10 cellular contexts compared by ENCODE assay signal in the genomic region with DNA sequence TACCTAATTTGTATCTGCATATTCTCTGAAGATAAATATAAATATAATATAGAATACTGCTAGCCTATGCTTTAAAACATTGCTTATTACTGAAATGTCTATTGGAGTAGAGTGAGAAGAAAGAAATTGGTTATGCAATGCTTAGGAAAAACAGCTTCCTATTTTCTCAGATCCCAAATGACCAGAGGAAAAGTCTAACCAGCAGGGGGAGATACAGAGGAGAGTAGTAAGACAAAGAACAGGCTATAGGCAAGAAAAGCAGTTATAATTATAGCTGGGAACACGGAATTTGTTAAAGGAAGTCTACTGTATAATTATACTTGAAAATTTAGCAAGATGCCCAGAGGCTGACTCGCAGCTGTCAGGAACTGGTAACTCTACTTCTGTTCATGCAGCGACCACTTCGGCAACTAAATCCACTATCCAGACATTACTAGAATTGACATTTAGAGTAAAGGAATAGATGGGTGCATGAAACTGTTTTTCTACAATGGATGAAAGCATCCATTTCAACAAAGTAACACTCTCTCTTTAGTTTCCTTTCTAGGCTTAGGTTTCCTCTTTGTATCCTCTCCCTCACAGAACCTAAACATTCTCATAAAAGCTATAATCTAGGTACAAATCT.
DNase-seq lines count a peak whose midpoint lies in the region; ATAC-seq and TF ChIP-seq lines count a peak whose summit lies in the region.
"Had no signal": no experiment of that assay in that cellular context is flagged by ENCODE, and none has a peak within 500 bp of the region (broad histone marks: within the 10 kb centered on the region; RNA-seq: fewer than 3 reads in every experiment).

No MANE protein-coding gene starts in this region.

- TF ChIP-seq EP300 in Ishikawa (IDR thresholded peaks at IDR 0.05; ENCODE audit: borderline replicate concordance): no peak

- no TSS peak for BruUV-seq in Panc1 (replicated peaks; lab: Mats Ljungman, UMichigan)

- H3K4me3 Mint-ChIP-seq in naive B cell: no peak overlapping the region
- H3K4me3 Mint-ChIP-seq: naive thymus-derived CD8-positive, alpha-beta T cell had no signal

- H3K27me3 Mint-ChIP-seq in naive B cell: no peaks in the 10 kb centered on the region
- H3K27me3 Mint-ChIP-seq: naive thymus-derived CD8-positive, alpha-beta T cell had no signal

- no peaks in the 10 kb centered on the region for H3K36me3 ChIP-seq in Panc1 (ENCODE audit: control insufficient read depth, insufficient read depth, low read length)
- H3K36me3 ChIP-seq: SJSA1 had no signal

- POLR2A ChIA-PET in Panc1 (lab: Charles Lee): interaction anchor here (0.6 kb wide), 1 partner anchor 195 kb away, joined by 3 read pairs; no protein-coding TSS in a partner anchor

- no peak overlapping the region for H3K27ac ChIP-seq in Panc1 (ENCODE audit: low read length)
- H3K27ac ChIP-seq: SJSA1 had no signal

- peak; percentile 55 for TF ChIP-seq RAD21 in Ishikawa (IDR thresholded peaks at IDR 0.05; ENCODE audit: low read depth)

- ATAC-seq in Panc1 (peak; percentile 60; the same call in 1 of the 2 replicates), naive B cell (ENCODE audit: low read depth in 2 of 2) (no peak), GM18858 (IDR thresholded peaks at IDR 0.05; ENCODE audit: unreplicated experiment) (no peak), GM21381 (IDR thresholded peaks at IDR 0.05; ENCODE audit: unreplicated experiment) (no peak), HG03457 (IDR thresholded peaks at IDR 0.05; ENCODE audit: unreplicated experiment) (no peak)
- ATAC-seq: naive thymus-derived CD8-positive, alpha-beta T cell had no signal

- CTCF ChIA-PET in Panc1 (lab: Charles Lee): interaction anchor here (0.8 to 1.2 kb wide), 4 partner anchors 26 to 196 kb away, joined by 4 to 6 read pairs (median 4); partner anchors contain the start of gene TBC1D5

- no peaks in the 10 kb centered on the region for H3K9me3 ChIP-seq in Panc1 (ENCODE audit: control insufficient read depth, insufficient read depth, low read depth, low read length)
- H3K9me3 ChIP-seq: SJSA1 had no signal

- peaks cover 0 to 10% (median 4%) of the 10 kb centered on the region in 7 donors for H3K9me3 Mint-ChIP-seq in naive B cell

- peak; percentile 48 for DNase-seq in DMS114 treated with DMSO at 0.1 percent for 48 hours (lab: John Stamatoyannopoulos, UW; ENCODE audit: unreplicated experiment)
- peak; percentile 32 for DNase-seq in Panc1 (ENCODE audit: low read depth, low spot score)
- DNase-seq in epithelial cell of esophagus (ENCODE audit: low read depth): peak; percentile 78
- peak; percentile 24 for DNase-seq in naive B cell

- H3K4me1 Mint-ChIP-seq in naive B cell: peaks cover 3 to 9% (median 6%) of the 10 kb centered on the region in 3 donors

- in situ Hi-C loops in Panc1 (cut with HindIII; ENCODE audit: low pct_unique_long_range_greater_than_20kb, low sequenced_read_pairs): no loop called here

- no peaks in the 10 kb centered on the region for H3K4me1 ChIP-seq in Panc1 (ENCODE audit: control insufficient read depth, insufficient read depth, low read length)

- H3K4me3 ChIP-seq in Panc1 (ENCODE audit: low read depth in 2 of 2, low read length in 2 of 2) (no peak overlapping the region), epithelial cell of esophagus (ENCODE audit: low read length) (no peak overlapping the region)
- H3K4me3 ChIP-seq: SJSA1 had no signal

- TF ChIP-seq CTCF in Panc1 (IDR thresholded peaks at IDR 0.05) (peak; percentile 69; the same call in 1 of the 2 replicates), epithelial cell of esophagus (IDR thresholded peaks at IDR 0.05; ENCODE audit: insufficient read depth, low read depth, low read length, missing control alignments) (peak; percentile 82)

- no peaks in the 10 kb centered on the region for H3K27me3 ChIP-seq in Panc1 (ENCODE audit: control insufficient read depth, insufficient read depth, low read length)
- H3K27me3 ChIP-seq: SJSA1 had no signal

- no peak overlapping the region for H3K27ac Mint-ChIP-seq in naive B cell
- H3K27ac Mint-ChIP-seq: naive thymus-derived CD8-positive, alpha-beta T cell had no signal

- intact Hi-C loops in Panc1 (cut with micrococcal nuclease; ENCODE audit: unreplicated experiment): loop anchor here (5.0 kb wide), 1 partner anchor 87 kb away; no protein-coding TSS in a partner anchor

- no peaks in the 10 kb centered on the region for H3K36me3 Mint-ChIP-seq in naive B cell

TF ChIP-seq in Ishikawa, 13 proteins besides CTCF, POLR2A, EP300 and RAD21:
- peak; percentile 60 for TF ChIP-seq CEBPB (IDR thresholded peaks at IDR 0.05)
- TF ChIP-seq, protein P1, sequence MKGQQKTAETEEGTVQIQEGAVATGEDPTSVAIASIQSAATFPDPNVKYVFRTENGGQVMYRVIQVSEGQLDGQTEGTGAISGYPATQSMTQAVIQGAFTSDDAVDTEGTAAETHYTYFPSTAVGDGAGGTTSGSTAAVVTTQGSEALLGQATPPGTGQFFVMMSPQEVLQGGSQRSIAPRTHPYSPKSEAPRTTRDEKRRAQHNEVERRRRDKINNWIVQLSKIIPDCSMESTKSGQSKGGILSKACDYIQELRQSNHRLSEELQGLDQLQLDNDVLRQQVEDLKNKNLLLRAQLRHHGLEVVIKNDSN (IDR thresholded peaks at IDR 0.05): no peak

Comparison
In these comparisons a context has a peak if more than half of its experiments do, and no peak if none do; other contexts are left out.
1. DNase-seq: peak in every context shown above with its lines; median percentile 78 in epithelial cell of esophagus; 48 in DMS114 treated with DMSO at 0.1 percent for 48 hours; 32 in Panc1; 24 in naive B cell.